In the genomic region with DNA sequence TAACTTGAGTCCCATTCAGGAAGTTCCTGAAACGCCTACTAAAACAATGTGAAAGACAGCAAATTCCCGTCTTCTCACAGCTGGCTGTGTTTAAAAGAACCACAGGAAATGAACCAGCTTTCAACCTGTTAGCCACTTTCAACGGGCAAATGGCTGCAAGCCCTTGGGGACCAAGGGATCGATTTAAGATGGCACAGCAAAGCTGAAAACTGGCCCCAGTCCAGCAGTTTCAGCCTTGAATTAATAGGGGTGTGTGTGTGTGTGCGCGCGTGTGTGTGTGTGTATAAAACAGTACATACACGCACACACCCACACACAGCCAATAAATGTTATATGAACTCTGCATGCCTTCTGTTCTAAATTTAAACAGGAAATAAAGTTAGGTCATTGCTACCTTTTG, we compare ENCODE assay signal across 12 cellular contexts.
DNase-seq lines count a peak whose midpoint lies in the region; ATAC-seq and TF ChIP-seq lines count a peak whose summit lies in the region.
"Had no signal": no experiment of that assay in that cellular context is flagged by ENCODE, and none has a peak within 500 bp of the region (broad histone marks: within the 10 kb centered on the region; RNA-seq: fewer than 3 reads in every experiment).

No MANE protein-coding gene starts in this region.

- H3K27ac ChIP-seq in SK-N-MC = peak overlapping the region; percentile 93
- H3K27ac ChIP-seq: heart left ventricle had no signal

- no peak for TF ChIP-seq CTCF in GM12865 (IDR thresholded peaks at IDR 0.05; ENCODE audit: insufficient read depth, low read depth, low read length, missing control alignments)

- peaks cover 0 to 2% (median 0%) of the 10 kb centered on the region in 6 donors for H3K9me3 Mint-ChIP-seq in immature natural killer cell
- H3K9me3 Mint-ChIP-seq: activated T-cell treated with anti-CD3 and anti-CD28 coated beads, Interleukin-2, amount 50 U/mL, for 72 hours; central memory CD8-positive, alpha-beta T cell had no signal

- no peaks in the 10 kb centered on the region for H3K9me3 ChIP-seq in SK-N-MC (ENCODE audit: low read depth, low read length)
- H3K9me3 ChIP-seq: heart left ventricle had no signal

- no peak overlapping the region for H3K27ac Mint-ChIP-seq in immature natural killer cell
- H3K27ac Mint-ChIP-seq: activated T-cell treated with anti-CD3 and anti-CD28 coated beads, Interleukin-2, amount 50 U/mL, for 72 hours had no signal

- peaks cover 0 to 5% (median 0%) of the 10 kb centered on the region in 3 donors for H3K27me3 Mint-ChIP-seq in immature natural killer cell (ENCODE audit: low read depth in 3 of 3)

- H3K9ac ChIP-seq in SK-N-MC (ENCODE audit: insufficient read length) = no peak overlapping the region

- DNase-seq in CD1c-positive myeloid dendritic cell (ENCODE audit: extremely low spot score) (peak; percentile 24), GM12865 (ENCODE audit: low read depth) (peak; percentile 9), SK-N-MC (ENCODE audit: low read depth, low spot score) (peak; percentile 65), immature natural killer cell (peak in 2 of 3 donors; percentile 1 to 2), activated T-cell treated with anti-CD3 and anti-CD28 coated beads for 4 hours (no peak), NCI-H2227 treated with DMSO at 0.1 percent for 48 hours (lab: John Stamatoyannopoulos, UW) (no peak), H4 (ENCODE audit: low spot score) (no peak)
- DNase-seq: activated T-cell treated with anti-CD3 and anti-CD28 coated beads, Interleukin-2, amount 50 U/mL, for 72 hours; OCI-M1 had no signal

- peaks cover 10 to 29% of the 10 kb centered on the region in 2 donors for H3K4me1 Mint-ChIP-seq in immature natural killer cell

- peak overlapping the region; percentile 1 to 38 (median 31) for H3K4me3 Mint-ChIP-seq in immature natural killer cell
- H3K4me3 Mint-ChIP-seq: central memory CD8-positive, alpha-beta T cell had no signal

- H3K36me3 Mint-ChIP-seq in immature natural killer cell = no peaks in the 10 kb centered on the region

- H3K4me3 ChIP-seq in GM12865 (ENCODE audit: low read depth, low read length) (no peak overlapping the region), SK-N-MC (peak overlapping the region; percentile 42)
- H3K4me3 ChIP-seq: heart left ventricle had no signal

- H3K36me3 ChIP-seq in SK-N-MC (ENCODE audit: insufficient read depth, low read length) = no peaks in the 10 kb centered on the region
- H3K36me3 ChIP-seq: heart left ventricle had no signal

- ATAC-seq in esophagus mucosa = no peak
- ATAC-seq: heart left ventricle had no signal

Comparison
In these comparisons a context has a peak if more than half of its experiments do, and no peak if none do; other contexts are left out.
1. DNase-seq: peak in CD1c-positive myeloid dendritic cell (single experiment), GM12865 (single experiment), SK-N-MC (single experiment) and immature natural killer cell (2 of 3); none in activated T-cell treated with anti-CD3 and anti-CD28 coated beads for 4 hours (single experiment), NCI-H2227 treated with DMSO at 0.1 percent for 48 hours (single experiment) and H4 (single experiment).